In the genomic region with DNA sequence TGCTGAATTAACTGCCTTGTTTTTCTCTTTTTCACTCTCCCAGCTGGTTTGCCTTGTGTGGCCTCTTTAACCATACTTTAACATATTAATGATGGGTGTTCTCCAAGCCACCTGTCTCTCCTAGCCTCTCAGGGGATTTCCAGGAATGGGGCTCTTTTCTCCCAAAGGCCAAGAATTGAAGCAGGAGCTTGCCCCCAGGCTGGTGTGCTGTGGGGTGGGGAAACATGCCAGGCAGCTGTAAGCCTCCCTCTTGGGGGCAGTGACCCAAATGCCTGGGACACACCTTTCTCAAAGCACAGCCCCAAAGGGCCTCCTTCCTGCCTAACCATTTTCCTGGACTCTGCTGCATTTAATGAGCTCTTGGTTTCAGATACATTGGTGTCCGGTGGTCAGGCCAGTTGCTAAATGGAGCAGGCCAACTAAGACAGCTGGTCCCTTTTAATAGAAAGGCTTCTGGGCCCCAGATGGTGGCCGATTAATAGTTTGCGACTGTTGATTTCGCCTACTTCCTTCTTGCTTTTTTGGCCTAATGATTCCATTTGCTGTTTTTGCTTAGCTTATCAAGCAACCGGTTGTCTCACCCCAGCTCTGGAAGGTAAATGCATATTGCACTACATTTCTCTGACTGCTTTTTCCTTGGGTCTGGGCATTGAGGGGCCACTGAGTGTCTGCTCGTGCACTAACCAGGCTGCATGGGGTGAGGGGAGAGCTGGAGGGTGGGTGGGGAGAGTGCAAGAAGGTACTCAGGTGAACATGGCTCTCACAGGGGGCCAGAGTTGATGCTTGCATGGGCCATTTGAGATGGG, we compare ENCODE assay signal across 18 cellular contexts. TPM values are rescaled to one million over a fixed set of nuclear protein-coding genes. Genes with fewer than 3 reads are reported as not detected.
A peak's percentile ranks its signal among the peaks of the same experiment; 100 is the strongest.
DNase-seq lines count a peak whose midpoint lies in the region; ATAC-seq and TF ChIP-seq lines count a peak whose summit lies in the region.
"Had no signal": no experiment of that assay in that cellular context is flagged by ENCODE, and none has a peak within 500 bp of the region (broad histone marks: within the 10 kb centered on the region; RNA-seq: fewer than 3 reads in every experiment).

No MANE protein-coding gene starts in this region.

- H3K9me3 ChIP-seq in lower lobe of right lung: no peaks in the 10 kb centered on the region
- no peaks in the 10 kb centered on the region for H3K9me3 ChIP-seq in stomach smooth muscle (ENCODE audit: control insufficient read depth in 2 of 2, low read length in 2 of 2)

- H3K9ac ChIP-seq in KMS-11 (no peak overlapping the region), stomach smooth muscle (ENCODE audit: low read length in 2 of 2) (no peak overlapping the region)
- H3K9ac ChIP-seq: neural progenitor cell had no signal

- no peak overlapping the region for H2AFZ ChIP-seq in KMS-11 (ENCODE audit: low read depth)
- H2AFZ ChIP-seq: hepatocyte, neural progenitor cell had no signal

- no peak for TF ChIP-seq CTCF in KMS-11 (conservative IDR thresholded peaks at IDR 0.05; ENCODE audit: low read depth, low read length)
- no peak for TF ChIP-seq CTCF in lower lobe of right lung (IDR thresholded peaks at IDR 0.05)

- H3K36me3 ChIP-seq in KMS-11 (ENCODE audit: insufficient read depth) (no peaks in the 10 kb centered on the region), lower lobe of right lung (no peaks in the 10 kb centered on the region), stomach smooth muscle (ENCODE audit: control insufficient read depth in 2 of 2, insufficient read depth in 2 of 2, low read length in 2 of 2) (peaks cover 0 to 12% of the 10 kb centered on the region in 2 donors)
- H3K36me3 ChIP-seq: HAP-1, neural progenitor cell had no signal

- H3K27ac ChIP-seq in KMS-11 (no peak overlapping the region; the same call in 1 of the 2 replicates), lower lobe of right lung (peak overlapping the region; percentile 21), stomach smooth muscle (ENCODE audit: low read length) (peak overlapping the region; percentile 55)
- H3K27ac ChIP-seq: neural progenitor cell had no signal

- DNase-seq in RPMI7951 (ENCODE audit: low read depth): peak; percentile 15
- no peak for DNase-seq in lower lobe of right lung
- no peak for DNase-seq in SKM-1 (lab: John Stamatoyannopoulos, UW; ENCODE audit: unreplicated experiment)
- no peak for DNase-seq in activated effector memory CD4-positive, alpha-beta T cell treated with Interleukin-2 at 50 U/mL for 16 hours
- DNase-seq: activated CD4-positive, alpha-beta T cell treated with anti-CD3 and anti-CD28 coated beads for 48 hours; activated gamma-delta T cell; amniotic stem cell; central memory CD4-positive, alpha-beta T cell; effector memory CD4-positive, alpha-beta T cell; islet precursor cell; SW 1271 had no signal

- intact Hi-C loops in lower lobe of right lung (cut with DNase I): no loop called here

- no peak overlapping the region for H3K4me3 ChIP-seq in KMS-11 (IDR thresholded peaks at IDR 0.05; ENCODE audit: insufficient read depth, low read depth, low read length)
- H3K4me3 ChIP-seq in lower lobe of right lung: no peak overlapping the region
- H3K4me3 ChIP-seq in stomach smooth muscle (ENCODE audit: low read length in 2 of 2): peak overlapping the region in 1 of 2 donors; percentile 22
- H3K4me3 ChIP-seq: HAP-1, hepatocyte, neural progenitor cell had no signal

- H3K79me2 ChIP-seq in KMS-11 (ENCODE audit: insufficient read depth, low read depth): no peaks in the 10 kb centered on the region

- no peaks in the 10 kb centered on the region for H4K20me1 ChIP-seq in KMS-11 (ENCODE audit: insufficient read depth)

- H3K27me3 ChIP-seq in KMS-11 (ENCODE audit: insufficient read depth, low read depth) (no peaks in the 10 kb centered on the region), lower lobe of right lung (ENCODE audit: low read depth) (no peaks in the 10 kb centered on the region), stomach smooth muscle (ENCODE audit: control insufficient read depth in 1 of 2, insufficient read depth in 2 of 2, low read length in 2 of 2) (no peaks in the 10 kb centered on the region)
- H3K27me3 ChIP-seq: hepatocyte, neural progenitor cell had no signal

- peak overlapping the region; percentile 51; the same call in 1 of the 2 replicates for H3K4me2 ChIP-seq in KMS-11
- H3K4me2 ChIP-seq: hepatocyte, neural progenitor cell had no signal

- ATAC-seq in lower lobe of right lung (no peak), GM21515 (IDR thresholded peaks at IDR 0.05; ENCODE audit: unreplicated experiment) (no peak)
- ATAC-seq: Panc1 had no signal

- H3K4me1 ChIP-seq in KMS-11 (ENCODE audit: low read depth, poor library complexity, severe bottlenecking) (peaks cover 12% of the 10 kb centered on the region), lower lobe of right lung (peaks cover 63% of the 10 kb centered on the region), stomach smooth muscle (ENCODE audit: control insufficient read depth, insufficient read depth, low read length) (peaks cover 87% of the 10 kb centered on the region)
- H3K4me1 ChIP-seq: HAP-1 had no signal

RNA-seq across cellular contexts. Expression of a gene that starts 5.8 kb away (rescaled TPM):
- 0.10 and 0.12 TPM in 2 replicates for total RNA-seq in RPMI7951 (2014; rRNA removed; shearing (Covaris generic))
- 14.0 TPM for total RNA-seq in lower lobe of right lung

Comparison
In these comparisons a context has a peak if more than half of its experiments do, and no peak if none do; other contexts are left out.
1. RNA of a gene that starts 5.8 kb away (total RNA-seq): 14.0 TPM in lower lobe of right lung (single experiment); 0.10 to 0.12 TPM in RPMI7951; every median in the first group is over 10 times any median in the second.